Comparison of ENCODE assay signal across 11 cellular contexts in the genomic region with DNA sequence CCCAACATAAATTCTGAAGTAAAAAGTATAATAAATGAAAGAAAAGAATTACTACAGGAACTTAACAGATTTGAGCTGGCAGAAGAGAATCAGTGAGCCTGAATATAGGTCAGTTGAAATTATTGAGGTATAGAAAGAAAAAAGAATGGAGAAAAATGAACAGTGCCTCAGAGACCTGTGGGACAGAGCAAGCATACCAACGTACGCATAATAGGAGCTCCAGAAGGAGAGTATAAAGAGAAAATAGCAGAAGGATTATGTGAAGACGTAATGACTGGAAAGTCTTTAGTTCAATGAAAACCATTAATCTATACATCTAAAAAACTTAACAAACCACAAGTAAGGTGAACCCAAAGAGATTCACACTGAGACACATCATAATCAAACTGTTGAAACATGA.
"Had no signal": no experiment of that assay in that cellular context is flagged by ENCODE, and none has a peak within 500 bp of the region (broad histone marks: within the 10 kb centered on the region; RNA-seq: fewer than 3 reads in every experiment).

No MANE protein-coding gene starts in this region.

- ATAC-seq: GM23338, HCT116 had no signal

- FAIRE-seq: H1, H54 had no signal

- DNase-seq: GM23248, GOT3, H7, H9, HCEC 1CT, HFFc6 had no signal

- H3K4me1 ChIP-seq: HAP-1 had no signal

- H3K9ac ChIP-seq: GM23248 had no signal

- H3K27ac ChIP-seq: GM23248 had no signal

- H3K9me3 ChIP-seq: HAP-1 had no signal

- H3K36me3 ChIP-seq: HAP-1 had no signal

- H3K4me3 ChIP-seq: GM23248, GM23338, HAP-1 had no signal

- H3K4me2 ChIP-seq: GM23338 had no signal
